ENCODE assay signal across 7 cellular contexts in genomic region chr9:129166962-129167557, GRCh38. TPM values are rescaled to one million over a fixed set of nuclear protein-coding genes. Genes with fewer than 3 reads are reported as not detected.
A peak's percentile ranks its signal among the peaks of the same experiment; 100 is the strongest.
DNase-seq lines count a peak whose midpoint lies in the region; ATAC-seq and TF ChIP-seq lines count a peak whose summit lies in the region.

No MANE protein-coding gene starts in this region.

- intact Hi-C loops in ovary (cut with DNase I), result no loop called here

- H3K4me3 ChIP-seq in foreskin fibroblast (ENCODE audit: low read depth in 1 of 2, low read length in 2 of 2) (peak overlapping the region in 1 of 2 donors; percentile 28), ovary (no peak overlapping the region)

- DNase-seq in EH (ENCODE audit: low read depth) (peak; percentile 89), M059J (ENCODE audit: low read depth) (peak; percentile 88), foreskin fibroblast (peak; percentile 75 to 91), ovary (peak; percentile 76 to 83 (median 80)), D341Med (ENCODE audit: low spot score) (no peak)
- peak; percentile 23 to 37 for DNase-seq in activated CD4-positive, alpha-beta T cell treated with anti-CD3 and anti-CD28 coated beads, Interleukin-2, amount 50 U/mL, for 48 hours

- no peak for TF ChIP-seq CTCF in foreskin fibroblast (IDR thresholded peaks at IDR 0.05; ENCODE audit: low read depth, low read length)
- TF ChIP-seq CTCF in ovary (IDR thresholded peaks at IDR 0.05), result no peak

- WGBS in ovary, 3 donors, result 0 to 3% (median 1%) methylated on average over 10 to 12 of the region's 12 CpGs

- no peaks in the 10 kb centered on the region for H3K9me3 ChIP-seq in ovary

- TF ChIP-seq POLR2A in ovary (IDR thresholded peaks at IDR 0.05), result peak; percentile 29

- H3K27me3 ChIP-seq in ovary, result no peaks in the 10 kb centered on the region

- peak overlapping the region; percentile 50 to 81 for H3K27ac ChIP-seq in ovary

- ATAC-seq in HG02938 (IDR thresholded peaks at IDR 0.05; ENCODE audit: unreplicated experiment), result no peak

- no peak for TF ChIP-seq EP300 in ovary (IDR thresholded peaks at IDR 0.05)

- peaks cover 9% of the 10 kb centered on the region for H3K4me1 ChIP-seq in ovary (ENCODE audit: insufficient read depth)

- H3K36me3 ChIP-seq in ovary, result no peaks in the 10 kb centered on the region

RNA-seq across cellular contexts. Expression of gene IER5L, which starts 11.0 kb away (rescaled TPM):
- 43.1 and 75.3 TPM in 2 replicates for total RNA-seq in M059J (2014; rRNA removed; shearing (Covaris generic))
- 10 to 100 TPM; 15.4 to 74.3 (median 45.0) TPM for total RNA-seq in ovary
- 10 to 100 TPM in 1 of 2 donors, 1 to 10 TPM in 1; 2.5 to 14.9 TPM for polyA plus RNA-seq in ovary

RNA-seq across cellular contexts. Expression of gene PTPA, which starts 55.8 kb away (rescaled TPM):
- total RNA-seq in M059J (2014; rRNA removed; shearing (Covaris generic)), result 106 and 152 TPM in 2 replicates
- total RNA-seq in ovary, result 100 to 1,000 TPM in 3 of 7 donors, 10 to 100 TPM in 4; 32.1 to 107 (median 89.2) TPM
- polyA plus RNA-seq in ovary, result 10 to 100 TPM; 62.9 to 97.8 TPM

RNA-seq across cellular contexts. Expression of gene CRAT, which starts 56.5 kb away (rescaled TPM):
- total RNA-seq in M059J (2014; rRNA removed; shearing (Covaris generic)), result 39.3 and 46.0 TPM in 2 replicates
- total RNA-seq in ovary, result 10 to 100 TPM; 23.0 to 42.7 (median 39.1) TPM
- polyA plus RNA-seq in ovary, result 10 to 100 TPM; 28.7 to 29.9 TPM
